ENCODE assay signal across 7 cellular contexts in genomic region chr7:101743995-101744360, GRCh38.
DNase-seq lines count a peak whose midpoint lies in the region; ATAC-seq and TF ChIP-seq lines count a peak whose summit lies in the region.

No MANE protein-coding gene starts in this region.

- no peak overlapping the region for H3K4me2 ChIP-seq in osteoblast (ENCODE audit: insufficient read depth, low read length)

- no peak overlapping the region for H2AFZ ChIP-seq in osteoblast (ENCODE audit: low read length)

- no peaks in the 10 kb centered on the region for H3K79me2 ChIP-seq in osteoblast (ENCODE audit: insufficient read depth, low read length)

- no peak for TF ChIP-seq CTCF in GM20000 (IDR thresholded peaks at IDR 0.05; ENCODE audit: extremely low read depth, missing control alignments)
- no peak for TF ChIP-seq CTCF in coronary artery (IDR thresholded peaks at IDR 0.05)
- no peak for TF ChIP-seq CTCF in osteoblast (IDR thresholded peaks at IDR 0.05; ENCODE audit: extremely low read depth, low read depth, low read length)

- no peaks in the 10 kb centered on the region for H3K36me3 ChIP-seq in osteoblast (ENCODE audit: insufficient read depth, low read length)

- peak overlapping the region; percentile 69 for H3K4me3 ChIP-seq in coronary artery
- no peak overlapping the region for H3K4me3 ChIP-seq in osteoblast (ENCODE audit: insufficient read depth, low read length)

- DNase-seq in GM20000 (ENCODE audit: low spot score) (peak; percentile 60), NAMALWA (ENCODE audit: low spot score) (peak; percentile 64), coronary artery (ENCODE audit: low spot score) (no peak), osteoblast (ENCODE audit: insufficient read length, low spot score, missing footprints) (peak; percentile 64)

- H3K27ac ChIP-seq in coronary artery (no peak overlapping the region), osteoblast (ENCODE audit: low read depth, low read length) (no peak overlapping the region)

- H3K4me1 ChIP-seq in osteoblast (ENCODE audit: insufficient read depth, low read length), result peaks cover 2% of the 10 kb centered on the region

- H3K27me3 ChIP-seq in osteoblast (ENCODE audit: insufficient read depth, low read length), result peaks cover 39% of the 10 kb centered on the region

- no peaks in the 10 kb centered on the region for H4K20me1 ChIP-seq in osteoblast (ENCODE audit: insufficient read depth, low read length)

- ATAC-seq in HG03520 (IDR thresholded peaks at IDR 0.05; ENCODE audit: unreplicated experiment) (no peak), HG02571 (IDR thresholded peaks at IDR 0.05; ENCODE audit: unreplicated experiment) (no peak), GM19467 (IDR thresholded peaks at IDR 0.05; ENCODE audit: unreplicated experiment) (no peak)

- H3K9me3 ChIP-seq in osteoblast (ENCODE audit: low read depth, low read length), result no peaks in the 10 kb centered on the region
